8 cellular contexts compared by ENCODE assay signal in the genomic region with DNA sequence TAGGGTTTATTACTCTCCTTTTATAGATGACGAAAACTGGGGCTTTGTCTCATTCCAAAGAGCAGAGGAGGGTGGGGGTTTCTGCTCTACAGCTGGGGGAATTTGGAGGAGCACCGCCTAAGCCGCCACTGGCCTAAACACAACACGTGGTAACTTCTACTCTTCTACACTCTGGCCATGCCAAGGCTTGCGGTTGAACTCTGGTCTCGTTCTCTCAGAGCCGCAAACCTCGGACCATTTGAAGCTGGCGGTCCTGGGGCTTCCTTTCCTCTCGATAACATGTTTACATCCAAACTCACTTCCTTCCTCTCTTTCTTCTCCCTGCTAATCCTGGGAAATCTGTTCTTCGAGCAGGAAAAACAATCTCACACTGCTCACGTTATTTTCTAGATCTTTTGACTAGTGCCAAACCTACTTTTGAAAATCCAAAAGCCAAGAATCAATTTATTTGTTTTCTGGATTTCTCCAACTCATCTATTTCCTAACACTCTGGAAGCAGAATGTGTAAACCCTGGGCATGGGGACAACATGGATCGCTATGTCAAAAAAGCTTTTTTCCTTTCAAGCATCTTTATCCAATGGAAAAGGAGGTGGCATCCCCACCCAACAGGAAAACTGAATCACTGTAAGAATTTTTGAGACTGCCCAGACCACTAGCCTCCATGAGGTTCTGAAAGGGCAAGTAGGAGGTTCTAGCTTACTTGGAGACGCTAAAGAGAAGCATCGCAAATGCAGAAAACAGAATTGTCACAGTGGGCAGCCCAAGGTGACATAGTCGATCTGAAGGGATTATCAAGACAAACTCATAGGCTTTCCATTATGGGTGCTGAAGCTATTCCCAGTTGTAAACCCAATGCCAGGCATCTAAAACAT. TPM values are rescaled to one million over a fixed set of nuclear protein-coding genes. Genes with fewer than 3 reads are reported as not detected.
A peak's percentile ranks its signal among the peaks of the same experiment; 100 is the strongest.
DNase-seq lines count a peak whose midpoint lies in the region; ATAC-seq and TF ChIP-seq lines count a peak whose summit lies in the region.

No MANE protein-coding gene starts in this region.

- in situ Hi-C loops in GM13977 (cut with MboI; ENCODE audit: low pct_unique_long_range_greater_than_20kb, low sequenced_read_pairs, unreplicated experiment) = no loop called here

- DNase-seq in GM13977 (ENCODE audit: low spot score) (peak; percentile 58), HUDEP-2 (lab: John Stamatoyannopoulos, UW; ENCODE audit: unreplicated experiment in 76 of 76) (peak in 74 of 76 experiments; percentile 7 to 90 (median 74)), SKM-1 (lab: John Stamatoyannopoulos, UW; ENCODE audit: unreplicated experiment) (peak; percentile 86), left ventricle myocardium superior (peak; percentile 82), retina (peak; percentile 31), aorta (peak; percentile 91 to 94)
- peak; percentile 76 for DNase-seq in activated naive CD8-positive, alpha-beta T cell treated with anti-CD3 and anti-CD28 coated beads, Interleukin-2, amount 10 ng/mL, durations not matched to agents 7 days and 5 days

- POLR2A ChIA-PET in activated naive CD8-positive, alpha-beta T cell treated with anti-CD3 and anti-CD28 coated beads, Interleukin-2, amount 10 ng/mL, durations not matched to agents 7 days and 5 days (lab: Charles Lee) = interaction anchor here (1.2 to 4.6 kb wide), 5 partner anchors 9 to 185 kb away, joined by 3 to 27 read pairs (median 5); a partner anchor contains a TSS

- intact Hi-C loops in left ventricle myocardium superior (cut with micrococcal nuclease) = no loop called here
- intact Hi-C loops in aorta (cut with DNase I) = loop anchor here in 1 of 2 donors (5.0 kb wide), 1 partner anchor 495 kb away; no protein-coding TSS in a partner anchor

- 21 to 22% methylated on average over 16 of the region's 16 CpGs for WGBS in aorta, 2 donors

- no peak for TF ChIP-seq CTCF in GM13977 (IDR thresholded peaks at IDR 0.05; ENCODE audit: extremely low read depth, insufficient read depth, missing control alignments)

- H3K36me3 ChIP-seq in aorta (ENCODE audit: control insufficient read depth in 1 of 2, insufficient read depth in 2 of 2, low read length in 1 of 2) = no peaks in the 10 kb centered on the region

- peaks cover 55% of the 10 kb centered on the region for H3K4me1 Mint-ChIP-seq in activated naive CD8-positive, alpha-beta T cell treated with anti-CD3 and anti-CD28 coated beads, Interleukin-2, amount 10 ng/mL, durations not matched to agents 7 days and 5 days

- peak overlapping the region; percentile 50 to 64 for H3K27ac ChIP-seq in aorta (ENCODE audit: low read depth in 1 of 2, low read length in 2 of 2)

- H3K27ac Mint-ChIP-seq in activated naive CD8-positive, alpha-beta T cell treated with anti-CD3 and anti-CD28 coated beads, Interleukin-2, amount 10 ng/mL, durations not matched to agents 7 days and 5 days = peak overlapping the region; percentile 92

- peaks cover 4% of the 10 kb centered on the region for H3K27me3 Mint-ChIP-seq in activated naive CD8-positive, alpha-beta T cell treated with anti-CD3 and anti-CD28 coated beads, Interleukin-2, amount 10 ng/mL, durations not matched to agents 7 days and 5 days

- H3K9me3 ChIP-seq in aorta (ENCODE audit: control insufficient read depth, low read length) = no peaks in the 10 kb centered on the region

- no peaks in the 10 kb centered on the region for H3K27me3 ChIP-seq in aorta (ENCODE audit: control insufficient read depth in 1 of 2, insufficient read depth in 2 of 2, low read length in 1 of 2)

- peak; percentile 4 for ATAC-seq in activated naive CD8-positive, alpha-beta T cell treated with anti-CD3 and anti-CD28 coated beads, Interleukin-2, amount 10 ng/mL, durations not matched to agents 7 days and 5 days (ENCODE audit: low read depth)
- ATAC-seq in left ventricle myocardium superior (peak; percentile 16), aorta (ENCODE audit: low FRiP score) (peak; percentile 51), GM19455 (IDR thresholded peaks at IDR 0.05; ENCODE audit: unreplicated experiment) (no peak)

- H3K4me1 ChIP-seq in aorta (ENCODE audit: control insufficient read depth in 1 of 2, insufficient read depth in 2 of 2, low read length in 2 of 2) = no peaks in the 10 kb centered on the region

- H3K4me3 Mint-ChIP-seq in activated naive CD8-positive, alpha-beta T cell treated with anti-CD3 and anti-CD28 coated beads, Interleukin-2, amount 10 ng/mL, durations not matched to agents 7 days and 5 days = peak overlapping the region; percentile 98

- no peaks in the 10 kb centered on the region for H3K9me3 Mint-ChIP-seq in activated naive CD8-positive, alpha-beta T cell treated with anti-CD3 and anti-CD28 coated beads, Interleukin-2, amount 10 ng/mL, durations not matched to agents 7 days and 5 days

- H3K4me3 ChIP-seq in aorta (ENCODE audit: low read length in 2 of 2) = peak overlapping the region in 1 of 2 donors; percentile 12

- peaks cover 2% of the 10 kb centered on the region for H3K36me3 Mint-ChIP-seq in activated naive CD8-positive, alpha-beta T cell treated with anti-CD3 and anti-CD28 coated beads, Interleukin-2, amount 10 ng/mL, durations not matched to agents 7 days and 5 days

RNA-seq across cellular contexts. Expression of a gene that starts 13.6 kb away (rescaled TPM):
- total RNA-seq in activated naive CD8-positive, alpha-beta T cell treated with anti-CD3 and anti-CD28 coated beads, Interleukin-2, amount 10 ng/mL, durations not matched to agents 7 days and 5 days = 10 to 100 TPM; 25.7 to 26.1 TPM
- total RNA-seq in left ventricle myocardium superior = 29.9 TPM
- 10 to 100 TPM; 40.6 to 56.3 TPM for total RNA-seq in aorta
- polyA plus RNA-seq in aorta = 10 to 100 TPM in 1 of 2 donors, 1 to 10 TPM in 1; 9.3 to 12.1 TPM

RNA-seq across cellular contexts. Expression of a gene that starts 30.2 kb away (rescaled TPM):
- under 1 TPM; 0.23 to 0.44 TPM for total RNA-seq in activated naive CD8-positive, alpha-beta T cell treated with anti-CD3 and anti-CD28 coated beads, Interleukin-2, amount 10 ng/mL, durations not matched to agents 7 days and 5 days
- not detected for total RNA-seq in left ventricle myocardium superior
- total RNA-seq in aorta = not detected
- under 1 TPM in 1 of 2 donors, not detected in 1; 0.10 TPM for polyA plus RNA-seq in aorta

Comparison
In these comparisons a context has a peak if more than half of its experiments do, and no peak if none do; other contexts are left out.
1. DNase-seq: peak in every context shown above with its lines; median percentile 92 in aorta; 86 in SKM-1; 82 in left ventricle myocardium superior; 76 in activated naive CD8-positive, alpha-beta T cell treated with anti-CD3 and anti-CD28 coated beads, Interleukin-2, amount 10 ng/mL, durations not matched to agents 7 days and 5 days; 74 in HUDEP-2; 58 in GM13977; 31 in retina.